ENCODE assay signal across 27 cellular contexts in the genomic region with DNA sequence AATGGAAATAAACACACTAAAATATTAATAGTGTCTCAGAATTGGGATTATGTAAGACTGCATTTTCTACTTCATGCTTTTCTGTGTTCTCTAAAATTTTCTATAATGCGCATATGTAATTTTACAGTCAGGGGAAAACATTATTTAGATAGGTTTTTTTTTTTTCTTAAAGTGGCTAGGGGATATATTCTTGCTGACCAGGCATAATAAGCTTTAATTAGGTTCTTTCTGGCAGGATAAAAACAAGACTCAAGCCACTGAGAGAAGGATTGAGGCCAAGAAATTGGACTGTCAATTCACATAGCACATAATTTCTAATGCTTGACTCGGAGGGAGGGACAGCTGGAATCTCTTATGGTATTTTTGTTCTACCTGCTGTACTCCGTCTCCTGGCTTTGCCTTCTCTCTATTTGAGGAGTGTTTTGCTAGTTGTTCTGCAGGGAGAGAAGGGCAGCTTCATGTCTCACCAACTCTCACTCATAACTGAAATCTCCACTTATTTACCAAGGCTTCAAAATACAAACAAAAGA.
"Had no signal": no experiment of that assay in that cellular context is flagged by ENCODE, and none has a peak within 500 bp of the region (broad histone marks: within the 10 kb centered on the region; RNA-seq: fewer than 3 reads in every experiment).

No MANE protein-coding gene starts in this region.

- H3K9me3 ChIP-seq: body of pancreas, left lung, neutrophil, ovary, prostate gland, right atrium auricular region, tibial artery had no signal

- DNase-seq: activated CD4-positive, alpha-beta T cell treated with anti-CD3 and anti-CD28 coated beads for 1 hour; activated CD4-positive, alpha-beta T cell treated with anti-CD3 and anti-CD28 coated beads, Interleukin-2, amount 50 U/mL, for 1 hour; activated CD8-positive, alpha-beta T cell treated with anti-CD3 and anti-CD28 coated beads, Interleukin-2, amount 10 ng/mL, durations not matched to agents 7 days and 5 days; activated gamma-delta T cell; activated naive CD4-positive, alpha-beta T cell treated with anti-CD3 and anti-CD28 coated beads, Interleukin-2, amount 50 U/mL, for 16 hours; activated naive CD8-positive, alpha-beta T cell treated with anti-CD3 and anti-CD28 coated beads, Interleukin-2, amount 50 U/mL, for 24 hours; body of pancreas; caudate nucleus; effector memory CD8-positive, alpha-beta T cell; foreskin melanocyte; immature natural killer cell; kidney glomerular epithelial cell; left lung; midbrain; natural killer cell; ovary; stimulated activated CD4-positive, alpha-beta T cell treated with anti-CD3 and anti-CD28 coated beads, Interleukin-12 subunit alpha, Interleukin-12 subunit beta, amount 100 ng/mL, for 4 hours; stimulated activated CD4-positive, alpha-beta T cell treated with anti-CD3 and anti-CD28 coated beads, Interleukin-4, amount 100 ng/mL, for 4 hours; stimulated activated naive CD8-positive, alpha-beta T cell treated with anti-CD3 and anti-CD28 coated beads, Interleukin-15, amount 100 ng/mL, for 72 hours; tibial artery had no signal

- H3K36me3 ChIP-seq: left lung, neutrophil, ovary, prostate gland, right atrium auricular region, tibial artery had no signal

- H3K4me1 ChIP-seq: body of pancreas, left lung, prostate gland, right atrium auricular region, tibial artery had no signal

- FAIRE-seq: colon, endothelial cell of umbilical vein, TTC549 had no signal

- H3K4me3 ChIP-seq: body of pancreas, left lung, lung, ovary, prostate gland, right atrium auricular region, tibial artery had no signal

- H3K27ac ChIP-seq: body of pancreas, left lung, neutrophil, ovary, prostate gland, right atrium auricular region, tibial artery had no signal

- H3K27me3 ChIP-seq: body of pancreas, left lung, ovary, right atrium auricular region had no signal
